ENCODE assay signal across 1 cellular context in the genomic region with DNA sequence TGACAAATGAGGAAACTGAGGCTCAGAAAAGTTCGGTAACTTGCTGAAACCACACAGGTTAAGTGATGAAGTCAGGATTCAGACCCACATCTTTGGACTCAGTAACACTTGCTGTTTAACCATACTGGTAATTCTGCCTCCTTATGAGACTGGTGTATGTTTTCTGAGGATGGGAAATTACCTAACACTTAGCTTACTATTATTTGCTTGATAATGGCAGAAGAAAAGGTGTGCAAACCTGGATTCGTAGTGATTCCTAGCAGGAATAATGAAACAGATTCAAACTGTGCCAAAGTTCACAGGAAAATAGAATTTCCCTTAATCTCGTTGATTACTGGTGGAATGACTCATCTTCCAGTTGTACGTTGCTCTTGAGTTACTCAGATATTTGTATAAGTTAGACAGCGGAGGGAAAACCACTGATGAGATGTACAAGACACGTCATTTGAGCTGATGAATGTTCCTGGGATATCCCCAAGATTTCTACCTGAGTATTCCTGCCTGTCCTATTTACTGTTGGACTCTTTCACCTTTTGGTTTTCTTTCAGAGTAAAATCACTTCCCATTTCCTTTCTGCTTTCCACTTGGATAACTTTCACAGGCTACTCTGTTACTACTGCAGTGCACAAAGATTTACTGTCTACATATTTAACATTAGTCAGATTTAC.
A peak's percentile ranks its signal among the peaks of the same experiment; 100 is the strongest.
TF ChIP-seq lines count a peak whose summit lies in the region.

No MANE protein-coding gene starts in this region.

TF ChIP-seq in HepG2, 621 proteins besides CTCF, POLR2A, EP300 and RAD21 (continued from another document and continues in another):
- TF ChIP-seq, protein P1, sequence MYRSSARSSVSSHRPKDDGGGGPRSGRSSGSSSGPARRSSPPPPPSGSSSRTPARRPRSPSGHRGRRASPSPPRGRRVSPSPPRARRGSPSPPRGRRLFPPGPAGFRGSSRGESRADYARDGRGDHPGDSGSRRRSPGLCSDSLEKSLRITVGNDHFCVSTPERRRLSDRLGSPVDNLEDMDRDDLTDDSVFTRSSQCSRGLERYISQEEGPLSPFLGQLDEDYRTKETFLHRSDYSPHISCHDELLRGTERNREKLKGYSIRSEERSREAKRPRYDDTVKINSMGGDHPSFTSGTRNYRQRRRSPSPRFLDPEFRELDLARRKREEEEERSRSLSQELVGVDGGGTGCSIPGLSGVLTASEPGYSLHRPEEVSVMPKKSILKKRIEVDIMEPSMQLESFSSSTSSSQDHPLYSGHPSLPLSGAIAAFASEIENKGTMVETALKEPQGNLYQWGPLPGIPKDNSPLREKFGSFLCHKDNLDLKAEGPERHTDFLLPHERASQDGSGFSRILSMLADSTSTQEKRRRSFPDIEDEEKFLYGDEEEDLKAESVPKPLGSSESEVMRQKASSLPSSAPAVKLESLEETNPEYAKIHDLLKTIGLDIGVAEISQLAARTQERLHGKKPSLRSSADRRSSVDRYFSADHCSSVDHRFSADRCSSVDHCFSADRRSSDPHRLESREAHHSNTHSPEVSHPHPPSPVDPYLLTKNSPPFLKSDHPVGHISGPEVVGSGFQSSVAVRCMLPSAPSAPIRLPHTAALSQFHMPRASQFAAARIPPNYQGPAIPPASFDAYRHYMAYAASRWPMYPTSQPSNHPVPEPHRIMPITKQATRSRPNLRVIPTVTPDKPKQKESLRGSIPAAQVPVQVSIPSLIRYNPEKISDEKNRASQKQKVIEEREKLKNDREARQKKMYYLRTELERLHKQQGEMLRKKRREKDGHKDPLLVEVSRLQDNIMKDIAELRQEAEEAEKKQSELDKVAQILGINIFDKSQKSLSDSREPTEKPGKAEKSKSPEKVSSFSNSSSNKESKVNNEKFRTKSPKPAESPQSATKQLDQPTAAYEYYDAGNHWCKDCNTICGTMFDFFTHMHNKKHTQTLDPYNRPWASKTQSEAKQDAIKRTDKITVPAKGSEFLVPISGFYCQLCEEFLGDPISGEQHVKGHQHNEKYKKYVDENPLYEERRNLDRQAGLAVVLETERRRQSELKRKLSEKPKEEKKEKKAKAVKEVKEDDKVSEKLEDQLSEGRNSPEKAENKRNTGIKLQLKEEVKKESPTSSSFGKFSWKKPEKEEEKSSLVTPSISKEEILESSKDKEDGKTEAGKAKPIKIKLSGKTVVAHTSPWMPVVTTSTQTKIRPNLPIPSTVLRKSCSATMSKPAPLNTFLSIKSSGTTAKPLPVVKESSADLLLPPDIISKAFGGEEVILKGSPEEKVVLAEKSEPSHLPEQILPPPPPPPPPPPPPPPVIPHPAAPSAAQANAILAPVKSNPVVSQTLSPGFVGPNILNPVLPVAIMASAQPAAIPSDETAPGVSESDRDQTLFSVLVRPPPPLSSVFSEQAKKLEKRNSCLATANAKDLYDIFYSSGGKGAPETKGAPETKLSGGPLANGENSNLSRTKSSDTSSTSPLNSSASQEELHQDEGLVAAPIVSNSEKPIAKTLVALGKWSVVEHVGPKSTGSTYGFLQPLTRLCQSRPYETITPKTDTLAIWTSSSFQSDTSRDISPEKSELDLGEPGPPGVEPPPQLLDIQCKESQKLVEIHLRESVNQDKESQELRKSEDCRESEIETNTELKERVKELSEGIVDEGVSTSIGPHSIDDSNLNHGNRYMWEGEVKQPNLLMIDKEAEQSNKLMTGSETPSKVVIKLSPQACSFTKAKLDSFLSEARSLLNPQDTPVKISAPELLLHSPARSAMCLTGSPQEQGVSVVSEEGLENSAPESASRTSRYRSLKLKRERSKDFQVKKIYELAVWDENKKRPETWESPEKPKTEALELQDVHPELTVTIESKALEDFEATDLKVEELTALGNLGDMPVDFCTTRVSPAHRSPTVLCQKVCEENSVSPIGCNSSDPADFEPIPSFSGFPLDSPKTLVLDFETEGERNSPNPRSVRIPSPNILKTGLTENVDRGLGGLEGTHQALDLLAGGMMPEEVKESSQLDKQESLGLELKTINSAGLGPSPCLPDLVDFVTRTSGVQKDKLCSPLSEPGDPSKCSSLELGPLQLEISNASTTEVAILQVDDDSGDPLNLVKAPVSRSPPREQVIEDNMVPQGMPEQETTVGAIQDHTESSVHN (CRISPR knock-in tag; IDR thresholded peaks at IDR 0.05) = no peak
- TF ChIP-seq ZNF124 (CRISPR knock-in tag; IDR thresholded peaks at IDR 0.05) (no peak), GPN1 (CRISPR knock-in tag; IDR thresholded peaks at IDR 0.05; ENCODE audit: borderline replicate concordance) (no peak), TCF12 (IDR thresholded peaks at IDR 0.05) (no peak), TCF12 (CRISPR knock-in tag; IDR thresholded peaks at IDR 0.05) (no peak), TOE1 (CRISPR knock-in tag; IDR thresholded peaks at IDR 0.05) (no peak), KDM6A (CRISPR knock-in tag; IDR thresholded peaks at IDR 0.05; ENCODE audit: low read depth) (no peak), MBD4 (IDR thresholded peaks at IDR 0.05; ENCODE audit: borderline replicate concordance, low read length) (0 out of 2 replicates have a peak, but pooled peaks have one; percentile 57), ETV5 (CRISPR knock-in tag; IDR thresholded peaks at IDR 0.05; ENCODE audit: borderline replicate concordance) (peak; percentile 62; the same call in 1 of the 2 replicates), ZSCAN5A (CRISPR knock-in tag; IDR thresholded peaks at IDR 0.05; ENCODE audit: borderline replicate concordance) (no peak), NFE2L1 (CRISPR knock-in tag; IDR thresholded peaks at IDR 0.05; ENCODE audit: borderline replicate concordance) (no peak), ARID3A (IDR thresholded peaks at IDR 0.05; ENCODE audit: low read depth, low read length) (peak; percentile 94), HOMEZ (CRISPR knock-in tag; IDR thresholded peaks at IDR 0.05; ENCODE audit: low read depth) (peak; percentile 99), ZNF550 (CRISPR knock-in tag; IDR thresholded peaks at IDR 0.05; ENCODE audit: borderline replicate concordance) (no peak), ZNF362 (CRISPR knock-in tag; IDR thresholded peaks at IDR 0.05; ENCODE audit: borderline replicate concordance) (no peak), TEAD2 (CRISPR knock-in tag; IDR thresholded peaks at IDR 0.05) (no peak), SUZ12 (IDR thresholded peaks at IDR 0.05; ENCODE audit: low read depth, low read length) (no peak), FOXM1 (CRISPR knock-in tag; IDR thresholded peaks at IDR 0.05) (no peak), ZNF354B (CRISPR knock-in tag; IDR thresholded peaks at IDR 0.05) (no peak; the same call in 1 of the 2 replicates), E2F1 (CRISPR knock-in tag; IDR thresholded peaks at IDR 0.05) (no peak), ZNF766 (CRISPR knock-in tag; IDR thresholded peaks at IDR 0.05; ENCODE audit: borderline replicate concordance) (no peak), PAWR (CRISPR knock-in tag; IDR thresholded peaks at IDR 0.05; ENCODE audit: borderline replicate concordance) (no peak)
- TF ChIP-seq, protein P2, sequence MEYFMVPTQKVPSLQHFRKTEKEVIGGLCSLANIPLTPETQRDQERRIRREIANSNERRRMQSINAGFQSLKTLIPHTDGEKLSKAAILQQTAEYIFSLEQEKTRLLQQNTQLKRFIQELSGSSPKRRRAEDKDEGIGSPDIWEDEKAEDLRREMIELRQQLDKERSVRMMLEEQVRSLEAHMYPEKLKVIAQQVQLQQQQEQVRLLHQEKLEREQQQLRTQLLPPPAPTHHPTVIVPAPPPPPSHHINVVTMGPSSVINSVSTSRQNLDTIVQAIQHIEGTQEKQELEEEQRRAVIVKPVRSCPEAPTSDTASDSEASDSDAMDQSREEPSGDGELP (IDR thresholded peaks at IDR 0.05; ENCODE audit: borderline replicate concordance, low read depth) = no peak
- TF ChIP-seq, protein P3, sequence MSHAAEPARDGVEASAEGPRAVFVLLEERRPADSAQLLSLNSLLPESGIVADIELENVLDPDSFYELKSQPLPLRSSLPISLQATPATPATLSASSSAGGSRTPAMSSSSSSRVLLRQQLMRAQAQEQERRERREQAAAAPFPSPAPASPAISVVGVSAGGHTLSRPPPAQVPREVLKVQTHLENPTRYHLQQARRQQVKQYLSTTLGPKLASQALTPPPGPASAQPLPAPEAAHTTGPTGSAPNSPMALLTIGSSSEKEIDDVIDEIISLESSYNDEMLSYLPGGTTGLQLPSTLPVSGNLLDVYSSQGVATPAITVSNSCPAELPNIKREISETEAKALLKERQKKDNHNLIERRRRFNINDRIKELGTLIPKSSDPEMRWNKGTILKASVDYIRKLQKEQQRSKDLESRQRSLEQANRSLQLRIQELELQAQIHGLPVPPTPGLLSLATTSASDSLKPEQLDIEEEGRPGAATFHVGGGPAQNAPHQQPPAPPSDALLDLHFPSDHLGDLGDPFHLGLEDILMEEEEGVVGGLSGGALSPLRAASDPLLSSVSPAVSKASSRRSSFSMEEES (CRISPR knock-in tag; IDR thresholded peaks at IDR 0.05) = no peak
- TF ChIP-seq, protein P4, sequence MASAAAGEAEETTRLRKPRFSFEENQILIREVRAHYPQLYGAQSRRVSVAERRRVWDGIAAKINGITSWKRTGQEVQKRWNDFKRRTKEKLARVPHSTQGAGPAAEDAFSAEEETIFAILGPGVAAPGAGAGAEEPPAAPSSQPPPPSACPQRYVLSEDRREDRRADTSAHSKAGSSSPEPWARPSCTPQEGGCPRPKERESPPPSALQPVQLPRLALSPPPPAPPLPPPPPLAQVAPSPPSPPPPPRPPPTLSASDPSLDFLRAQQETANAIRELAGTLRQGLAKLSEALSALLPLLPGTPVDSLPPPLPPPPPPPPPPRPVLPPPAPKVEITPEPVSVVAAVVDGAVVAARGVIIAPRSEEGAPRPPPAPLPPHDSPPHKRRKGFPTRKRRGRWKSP (CRISPR knock-in tag; IDR thresholded peaks at IDR 0.05) = no peak
- TF ChIP-seq, protein P5, sequence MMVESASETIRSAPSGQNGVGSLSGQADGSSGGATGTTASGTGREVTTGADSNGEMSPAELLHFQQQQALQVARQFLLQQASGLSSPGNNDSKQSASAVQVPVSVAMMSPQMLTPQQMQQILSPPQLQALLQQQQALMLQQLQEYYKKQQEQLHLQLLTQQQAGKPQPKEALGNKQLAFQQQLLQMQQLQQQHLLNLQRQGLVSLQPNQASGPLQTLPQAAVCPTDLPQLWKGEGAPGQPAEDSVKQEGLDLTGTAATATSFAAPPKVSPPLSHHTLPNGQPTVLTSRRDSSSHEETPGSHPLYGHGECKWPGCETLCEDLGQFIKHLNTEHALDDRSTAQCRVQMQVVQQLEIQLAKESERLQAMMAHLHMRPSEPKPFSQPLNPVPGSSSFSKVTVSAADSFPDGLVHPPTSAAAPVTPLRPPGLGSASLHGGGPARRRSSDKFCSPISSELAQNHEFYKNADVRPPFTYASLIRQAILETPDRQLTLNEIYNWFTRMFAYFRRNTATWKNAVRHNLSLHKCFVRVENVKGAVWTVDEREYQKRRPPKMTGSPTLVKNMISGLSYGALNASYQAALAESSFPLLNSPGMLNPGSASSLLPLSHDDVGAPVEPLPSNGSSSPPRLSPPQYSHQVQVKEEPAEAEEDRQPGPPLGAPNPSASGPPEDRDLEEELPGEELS (CRISPR knock-in tag; IDR thresholded peaks at IDR 0.05) = no peak
- TF ChIP-seq, protein P6, sequence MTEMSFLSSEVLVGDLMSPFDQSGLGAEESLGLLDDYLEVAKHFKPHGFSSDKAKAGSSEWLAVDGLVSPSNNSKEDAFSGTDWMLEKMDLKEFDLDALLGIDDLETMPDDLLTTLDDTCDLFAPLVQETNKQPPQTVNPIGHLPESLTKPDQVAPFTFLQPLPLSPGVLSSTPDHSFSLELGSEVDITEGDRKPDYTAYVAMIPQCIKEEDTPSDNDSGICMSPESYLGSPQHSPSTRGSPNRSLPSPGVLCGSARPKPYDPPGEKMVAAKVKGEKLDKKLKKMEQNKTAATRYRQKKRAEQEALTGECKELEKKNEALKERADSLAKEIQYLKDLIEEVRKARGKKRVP (CRISPR knock-in tag; IDR thresholded peaks at IDR 0.05) = peak in 1 of 2 experiments; percentile 79; a peak in 1 of 4 replicates
